1 cellular context compared by ENCODE assay signal in genomic region chr22:19941365-19942070, GRCh38.
TF ChIP-seq lines count a peak whose summit lies in the region.

TSS of gene COMT (plus strand) at chr22:19941772. CDS start at chr22:19962527, 20,755 bp downstream.
TSS of gene TXNRD2 (minus strand) at chr22:19941818. CDS start at chr22:19941803, 15 bp downstream.

TF ChIP-seq in HepG2, 621 proteins besides CTCF, POLR2A, EP300 and RAD21 (continued from another document and continues in another):
- TF ChIP-seq ZGPAT (CRISPR knock-in tag; IDR thresholded peaks at IDR 0.05) (peak; percentile 45; the same call in 1 of the 2 replicates), ZFP36 (IDR thresholded peaks at IDR 0.05; ENCODE audit: borderline replicate concordance, low read depth, low read length, partially characterized antibody) (no peak), THAP9 (CRISPR knock-in tag; IDR thresholded peaks at IDR 0.05; ENCODE audit: borderline replicate concordance) (no peak), POLR2AphosphoS5 (IDR thresholded peaks at IDR 0.05; ENCODE audit: low read depth, low read length) (peak; percentile 66), KLF6 (CRISPR knock-in tag; IDR thresholded peaks at IDR 0.05) (peak; percentile 60; the same call in 1 of the 2 replicates), RBFOX2 (IDR thresholded peaks at IDR 0.05; ENCODE audit: low read depth, low read length) (peak; percentile 96), POGK (CRISPR knock-in tag; conservative IDR thresholded peaks at IDR 0.05) (peak; percentile 70; the same call in 1 of the 2 replicates), ATF7-NPFF (CRISPR knock-in tag; IDR thresholded peaks at IDR 0.05; ENCODE audit: low read depth) (peak; percentile 58; the same call in 1 of the 2 replicates), ZNF891 (CRISPR knock-in tag; IDR thresholded peaks at IDR 0.05) (no peak), NKX3-1 (CRISPR knock-in tag; IDR thresholded peaks at IDR 0.05) (no peak), SUZ12 (IDR thresholded peaks at IDR 0.05; ENCODE audit: low read depth, low read length) (no peak), ETV5 (CRISPR knock-in tag; IDR thresholded peaks at IDR 0.05; ENCODE audit: borderline replicate concordance) (peak; percentile 68), SALL2 (CRISPR knock-in tag; IDR thresholded peaks at IDR 0.05) (no peak), ZNF232 (CRISPR knock-in tag; IDR thresholded peaks at IDR 0.05; ENCODE audit: borderline replicate concordance) (no peak), PHF8 (CRISPR knock-in tag; IDR thresholded peaks at IDR 0.05) (peak; percentile 84), JUND (CRISPR knock-in tag; IDR thresholded peaks at IDR 0.05) (no peak), MBNL3 (CRISPR knock-in tag; conservative IDR thresholded peaks at IDR 0.05) (no peak), ZNF567 (CRISPR knock-in tag; IDR thresholded peaks at IDR 0.05; ENCODE audit: borderline replicate concordance) (no peak), NONO (IDR thresholded peaks at IDR 0.05) (no peak), NONO (CRISPR knock-in tag; conservative IDR thresholded peaks at IDR 0.05) (no peak; the same call in 1 of the 2 replicates), PPARG (CRISPR knock-in tag; conservative IDR thresholded peaks at IDR 0.05) (no peak), MED1 (CRISPR knock-in tag; IDR thresholded peaks at IDR 0.05) (peak; percentile 40; the same call in 1 of the 2 replicates), KLF16 (CRISPR knock-in tag; IDR thresholded peaks at IDR 0.05) (no peak), CEBPB (IDR thresholded peaks at IDR 0.05; ENCODE audit: borderline replicate concordance, low read depth, low read length) (no peak), ZNF441 (CRISPR knock-in tag; IDR thresholded peaks at IDR 0.05; ENCODE audit: borderline replicate concordance) (no peak), ARID2 (CRISPR knock-in tag; IDR thresholded peaks at IDR 0.05; ENCODE audit: borderline replicate concordance) (peak; percentile 67; the same call in 1 of the 2 replicates), ZNF367 (CRISPR knock-in tag; IDR thresholded peaks at IDR 0.05; ENCODE audit: borderline replicate concordance) (no peak), ZNF484 (CRISPR knock-in tag; IDR thresholded peaks at IDR 0.05; ENCODE audit: borderline replicate concordance, low read depth) (no peak), ZBTB44 (CRISPR knock-in tag; IDR thresholded peaks at IDR 0.05) (0 out of 2 replicates have a peak, but pooled peaks have one; percentile 61), ZNF556 (CRISPR knock-in tag; IDR thresholded peaks at IDR 0.05; ENCODE audit: borderline replicate concordance) (0 out of 2 replicates have a peak, but pooled peaks have one; percentile 26), JDP2 (CRISPR knock-in tag; IDR thresholded peaks at IDR 0.05; ENCODE audit: borderline replicate concordance) (no peak), IKZF4 (CRISPR knock-in tag; IDR thresholded peaks at IDR 0.05; ENCODE audit: borderline replicate concordance, low read depth, not compliant biosample characterization) (peak; percentile 29), JARID2 (CRISPR knock-in tag; IDR thresholded peaks at IDR 0.05; ENCODE audit: insufficient replicate concordance) (no peak), MYPOP (CRISPR knock-in tag; IDR thresholded peaks at IDR 0.05) (peak; percentile 21; the same call in 1 of the 2 replicates), ZNF430 (CRISPR knock-in tag; IDR thresholded peaks at IDR 0.05) (no peak), ZNF225 (CRISPR knock-in tag; IDR thresholded peaks at IDR 0.05) (0 out of 2 replicates have a peak, but pooled peaks have one; percentile 38), DNMT3B (CRISPR knock-in tag; conservative IDR thresholded peaks at IDR 0.05) (no peak), XRCC5 (optimal IDR thresholded peaks at IDR 0.05; ENCODE audit: low read length) (no peak), CC2D1A (CRISPR knock-in tag; IDR thresholded peaks at IDR 0.05) (no peak), FUBP1 (CRISPR knock-in tag; IDR thresholded peaks at IDR 0.05; ENCODE audit: borderline replicate concordance) (no peak), EZH2 (conservative IDR thresholded peaks at IDR 0.05; ENCODE audit: low read depth, low read length) (no peak), ZBTB2 (CRISPR knock-in tag; IDR thresholded peaks at IDR 0.05; ENCODE audit: low read depth) (peak; percentile 71; the same call in 1 of the 2 replicates), STAG1 (CRISPR knock-in tag; IDR thresholded peaks at IDR 0.05) (no peak), GABPA (IDR thresholded peaks at IDR 0.05; ENCODE audit: low read depth, low read length) (peak; percentile 53), GABPA (CRISPR knock-in tag; IDR thresholded peaks at IDR 0.05; ENCODE audit: low read depth) (no peak), GLMP (CRISPR knock-in tag; IDR thresholded peaks at IDR 0.05; ENCODE audit: borderline replicate concordance) (no peak), ZNF530 (CRISPR knock-in tag; IDR thresholded peaks at IDR 0.05; ENCODE audit: low read depth) (no peak), HOXA3 (CRISPR knock-in tag; IDR thresholded peaks at IDR 0.05) (peak; percentile 94), SALL1 (CRISPR knock-in tag; IDR thresholded peaks at IDR 0.05) (peak; percentile 60), ATAD3A (CRISPR knock-in tag; IDR thresholded peaks at IDR 0.05) (no peak), NR2F6 (IDR thresholded peaks at IDR 0.05) (no peak), NR2F6 (CRISPR knock-in tag; IDR thresholded peaks at IDR 0.05) (peak; percentile 5; the same call in 1 of the 2 replicates), ZBTB1 (CRISPR knock-in tag; IDR thresholded peaks at IDR 0.05; ENCODE audit: borderline replicate concordance) (no peak), HCFC1 (IDR thresholded peaks at IDR 0.05; ENCODE audit: low read depth, low read length) (no peak; the same call in 1 of the 2 replicates), YY1 (IDR thresholded peaks at IDR 0.05; ENCODE audit: insufficient read depth, insufficient replicate concordance, low read depth, low read length) (peak; percentile 96), ZBTB7B (CRISPR knock-in tag; IDR thresholded peaks at IDR 0.05) (peak; percentile 35; the same call in 1 of the 2 replicates)
